Comparison of ENCODE assay signal across 20 cellular contexts in the genomic region with DNA sequence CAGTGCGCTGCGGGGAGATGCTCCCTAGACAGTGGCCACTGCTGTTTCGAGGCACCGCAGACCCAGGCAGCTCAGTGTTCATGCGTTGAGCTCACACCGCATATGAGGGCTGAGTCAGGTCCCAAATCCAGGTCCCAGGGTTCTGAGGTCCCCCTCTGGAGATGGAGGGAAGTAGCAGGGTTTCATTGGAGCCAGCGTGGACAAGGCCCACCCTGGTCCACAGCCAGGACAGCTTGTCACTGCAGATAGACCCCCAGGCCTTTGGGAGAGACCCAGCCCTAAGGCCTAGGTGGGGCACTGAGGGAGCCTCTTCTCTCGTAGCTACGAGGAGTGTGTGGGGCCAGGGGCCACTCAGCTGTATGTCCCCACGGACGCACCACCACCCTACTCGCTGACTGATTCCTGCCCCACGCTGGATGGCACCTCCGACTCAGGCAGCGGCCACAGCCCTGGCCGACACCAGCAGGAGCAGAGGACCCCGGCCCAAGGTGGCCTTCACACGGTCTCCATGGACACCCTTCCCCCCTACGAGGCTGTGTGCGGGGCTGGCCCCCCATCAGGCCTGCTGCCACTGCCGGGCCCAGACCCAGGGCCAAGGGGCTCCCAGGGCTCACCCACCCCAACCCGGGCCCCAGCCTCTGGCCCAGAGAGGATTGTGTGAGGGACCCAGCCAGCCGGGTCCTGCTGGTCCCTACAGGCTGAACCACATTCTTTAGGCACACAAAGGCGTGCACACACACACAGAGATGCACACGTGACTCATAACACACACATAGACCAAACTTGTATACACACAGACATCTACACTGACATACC. TPM values are rescaled to one million over a fixed set of nuclear protein-coding genes. Genes with fewer than 3 reads are reported as not detected.
DNase-seq lines count a peak whose midpoint lies in the region; ATAC-seq and TF ChIP-seq lines count a peak whose summit lies in the region.
"Had no signal": no experiment of that assay in that cellular context is flagged by ENCODE, and none has a peak within 500 bp of the region (broad histone marks: within the 10 kb centered on the region; RNA-seq: fewer than 3 reads in every experiment).

No MANE protein-coding gene starts in this region.

- no peak overlapping the region for H3K27ac ChIP-seq in PC-3 (ENCODE audit: low read length)
- peak overlapping the region; percentile 44 for H3K27ac ChIP-seq in smooth muscle cell (ENCODE audit: low read depth)
- H3K27ac ChIP-seq: colonic mucosa, gastroesophageal sphincter, HL-60, KMS-11, tibial nerve had no signal

- H3K4me1 Mint-ChIP-seq in activated CD4-positive, alpha-beta memory T cell treated with anti-CD3 and anti-CD28 coated beads for 36 hours (ENCODE audit: low read depth) = peaks cover 24% of the 10 kb centered on the region
- H3K4me1 Mint-ChIP-seq in activated CD4-positive, alpha-beta memory T cell treated with anti-CD3 and anti-CD28 coated beads, Interleukin-2, amount 10 ng/mL, durations not matched to agents 7 days and 5 days = peaks cover 52% of the 10 kb centered on the region

- CTCF ChIA-PET in activated CD4-positive, alpha-beta memory T cell treated with anti-CD3 and anti-CD28 coated beads for 36 hours (lab: Charles Lee) = interaction anchor here (1.0 to 5.8 kb wide), 4 partner anchors 42 to 128 kb away, joined by 3 to 73 read pairs (median 12); no protein-coding TSS in a partner anchor
- CTCF ChIA-PET in activated CD4-positive, alpha-beta memory T cell treated with anti-CD3 and anti-CD28 coated beads, Interleukin-2, amount 10 ng/mL, durations not matched to agents 7 days and 5 days (lab: Charles Lee) = interaction anchor here (1.3 to 2.4 kb wide), 5 partner anchors 35 to 109 kb away, joined by 3 to 15 read pairs (median 5); no protein-coding TSS in a partner anchor
- CTCF ChIA-PET in PC-3 (lab: Charles Lee) = no interaction called here

- H3K27me3 ChIP-seq in PC-3 (ENCODE audit: low read length) = no peaks in the 10 kb centered on the region
- H3K27me3 ChIP-seq in smooth muscle cell (ENCODE audit: low read depth) = no peaks in the 10 kb centered on the region
- H3K27me3 ChIP-seq: colonic mucosa had no signal

- ATAC-seq in PC-3 (no peak; the same call in 1 of the 2 replicates), HG02571 (IDR thresholded peaks at IDR 0.05; ENCODE audit: unreplicated experiment) (no peak)
- ATAC-seq: gastroesophageal sphincter had no signal

- no peaks in the 10 kb centered on the region for H3K9me3 Mint-ChIP-seq in activated CD4-positive, alpha-beta memory T cell treated with anti-CD3 and anti-CD28 coated beads for 36 hours
- H3K9me3 Mint-ChIP-seq in activated CD4-positive, alpha-beta memory T cell treated with anti-CD3 and anti-CD28 coated beads, Interleukin-2, amount 10 ng/mL, durations not matched to agents 7 days and 5 days = no peaks in the 10 kb centered on the region
- H3K9me3 Mint-ChIP-seq: activated naive CD4-positive, alpha-beta T cell treated with anti-CD3 and anti-CD28 coated beads for 36 hours; naive B cell had no signal

- no peaks in the 10 kb centered on the region for H3K36me3 Mint-ChIP-seq in activated CD4-positive, alpha-beta memory T cell treated with anti-CD3 and anti-CD28 coated beads for 36 hours
- no peaks in the 10 kb centered on the region for H3K36me3 Mint-ChIP-seq in activated CD4-positive, alpha-beta memory T cell treated with anti-CD3 and anti-CD28 coated beads, Interleukin-2, amount 10 ng/mL, durations not matched to agents 7 days and 5 days (ENCODE audit: low read depth)
- H3K36me3 Mint-ChIP-seq: naive B cell had no signal

- POLR2A ChIA-PET in activated CD4-positive, alpha-beta memory T cell treated with anti-CD3 and anti-CD28 coated beads for 36 hours (lab: Charles Lee) = no interaction called here
- POLR2A ChIA-PET in activated CD4-positive, alpha-beta memory T cell treated with anti-CD3 and anti-CD28 coated beads, Interleukin-2, amount 10 ng/mL, durations not matched to agents 7 days and 5 days (lab: Charles Lee) = interaction anchor here (1.8 to 2.1 kb wide), 2 partner anchors 42 to 71 kb away, joined by 7 to 9 read pairs; partner anchors contain the start of gene CKLF
- POLR2A ChIA-PET in PC-3 (lab: Charles Lee; ENCODE audit: unreplicated experiment) = interaction anchor here (0.6 kb wide), 1 partner anchor 73 kb away, joined by 7 read pairs; no protein-coding TSS in a partner anchor

- H3K4me2 ChIP-seq in PC-3 (ENCODE audit: low read length) (peak overlapping the region; percentile 22; the same call in 1 of the 2 replicates), smooth muscle cell (no peak overlapping the region)
- H3K4me2 ChIP-seq: KMS-11 had no signal

- H3K79me2 ChIP-seq in PC-3 (ENCODE audit: low read length) (no peaks in the 10 kb centered on the region), smooth muscle cell (ENCODE audit: low read depth) (no peaks in the 10 kb centered on the region)

- intact Hi-C loops in activated CD4-positive, alpha-beta memory T cell treated with anti-CD3 and anti-CD28 coated beads for 36 hours (cut with micrococcal nuclease) = no loop called here
- intact Hi-C loops in PC-3 (cut with micrococcal nuclease) = loop anchor here (5.0 kb wide), 1 partner anchor 123 kb away; no protein-coding TSS in a partner anchor

- no peak overlapping the region for H2AFZ ChIP-seq in PC-3 (ENCODE audit: low read length)
- H2AFZ ChIP-seq in smooth muscle cell (ENCODE audit: low read depth) = no peak overlapping the region

- H3K4me1 ChIP-seq in PC-3 (ENCODE audit: insufficient read depth, low read length) (peaks cover 26% of the 10 kb centered on the region), smooth muscle cell (ENCODE audit: low read depth) (no peaks in the 10 kb centered on the region)
- H3K4me1 ChIP-seq: colonic mucosa had no signal

- peak; percentile 6 for DNase-seq in activated CD4-positive, alpha-beta memory T cell treated with anti-CD3 and anti-CD28 coated beads for 36 hours
- DNase-seq in activated CD4-positive, alpha-beta memory T cell treated with anti-CD3 and anti-CD28 coated beads, Interleukin-2, amount 10 ng/mL, durations not matched to agents 7 days and 5 days = no peak
- DNase-seq in PC-3 = peak; percentile 38
- DNase-seq in islet precursor cell = peak; percentile 43
- no peak for DNase-seq in smooth muscle cell (lab: John Stamatoyannopoulos, UW; ENCODE audit: unreplicated experiment)
- DNase-seq in stimulated activated CD4-positive, alpha-beta T cell treated with anti-CD3 and anti-CD28 coated beads, Interleukin-2, amount 100 ng/mL, for 24 hours = no peak
- no peak for DNase-seq in NCI-H345 (lab: John Stamatoyannopoulos, UW)
- DNase-seq: activated naive CD4-positive, alpha-beta T cell treated with anti-CD3 and anti-CD28 coated beads for 36 hours; C1 segment of cervical spinal cord; colonic mucosa; naive B cell; NCI-H1105; NCI-H2171; NCI-H774; small intestine had no signal

- H3K9me3 ChIP-seq in PC-3 (ENCODE audit: low read length) (no peaks in the 10 kb centered on the region), smooth muscle cell (replicated peaks; ENCODE audit: low read depth) (no peaks in the 10 kb centered on the region)
- H3K9me3 ChIP-seq: colonic mucosa, gastroesophageal sphincter, tibial nerve had no signal

- H3K9me2 ChIP-seq in PC-3 (replicated peaks; ENCODE audit: low read length) = no peaks in the 10 kb centered on the region

- H3K9ac ChIP-seq in PC-3 (ENCODE audit: low read length) (no peak overlapping the region), smooth muscle cell (ENCODE audit: low read depth) (no peak overlapping the region)
- H3K9ac ChIP-seq: KMS-11 had no signal

- H3K36me3 ChIP-seq in PC-3 (ENCODE audit: low read depth, low read length) = no peaks in the 10 kb centered on the region; the same call in 1 of the 2 replicates
- no peaks in the 10 kb centered on the region for H3K36me3 ChIP-seq in smooth muscle cell (ENCODE audit: low read depth)
- H3K36me3 ChIP-seq: colonic mucosa, gastroesophageal sphincter, tibial nerve had no signal

- H3K4me3 ChIP-seq in PC-3 (ENCODE audit: low read length) = no peak overlapping the region
- no peak overlapping the region for H3K4me3 ChIP-seq in smooth muscle cell
- H3K4me3 ChIP-seq: colonic mucosa, gastroesophageal sphincter had no signal

- WGBS in smooth muscle cell (ENCODE audit: low lambda C conversion rate) = 88% methylated on average over 25 of the region's 25 CpGs

- no TSS peak for BruUV-seq in PC-3 (replicated peaks; lab: Mats Ljungman, UMichigan)

- H3K27ac Mint-ChIP-seq in activated CD4-positive, alpha-beta memory T cell treated with anti-CD3 and anti-CD28 coated beads for 36 hours = no peak overlapping the region
- H3K27ac Mint-ChIP-seq in activated CD4-positive, alpha-beta memory T cell treated with anti-CD3 and anti-CD28 coated beads, Interleukin-2, amount 10 ng/mL, durations not matched to agents 7 days and 5 days = no peak overlapping the region
- H3K27ac Mint-ChIP-seq: activated naive CD4-positive, alpha-beta T cell treated with anti-CD3 and anti-CD28 coated beads for 36 hours had no signal

- H3F3A ChIP-seq in PC-3 (ENCODE audit: low read length, unreplicated experiment) = no peaks in the 10 kb centered on the region
- no peaks in the 10 kb centered on the region for H3F3A ChIP-seq in smooth muscle cell (ENCODE audit: low read depth)

- H4K20me1 ChIP-seq in PC-3 (ENCODE audit: low read length) (no peaks in the 10 kb centered on the region), smooth muscle cell (ENCODE audit: low read depth) (no peaks in the 10 kb centered on the region)

- no peak overlapping the region for H3K4me3 Mint-ChIP-seq in activated CD4-positive, alpha-beta memory T cell treated with anti-CD3 and anti-CD28 coated beads for 36 hours
- no peak overlapping the region for H3K4me3 Mint-ChIP-seq in activated CD4-positive, alpha-beta memory T cell treated with anti-CD3 and anti-CD28 coated beads, Interleukin-2, amount 10 ng/mL, durations not matched to agents 7 days and 5 days
- H3K4me3 Mint-ChIP-seq: activated naive CD4-positive, alpha-beta T cell treated with anti-CD3 and anti-CD28 coated beads for 36 hours had no signal

- no peak for TF ChIP-seq CTCF in PC-3 (conservative IDR thresholded peaks at IDR 0.05; ENCODE audit: low read depth, low read length)
- TF ChIP-seq CTCF in smooth muscle cell (IDR thresholded peaks at IDR 0.05; ENCODE audit: borderline replicate concordance, insufficient read depth, poor library complexity, severe bottlenecking) = no peak

- no peaks in the 10 kb centered on the region for H3K27me3 Mint-ChIP-seq in activated CD4-positive, alpha-beta memory T cell treated with anti-CD3 and anti-CD28 coated beads for 36 hours
- no peaks in the 10 kb centered on the region for H3K27me3 Mint-ChIP-seq in activated CD4-positive, alpha-beta memory T cell treated with anti-CD3 and anti-CD28 coated beads, Interleukin-2, amount 10 ng/mL, durations not matched to agents 7 days and 5 days

RNA-seq across cellular contexts. Expression of gene BEAN1, which starts 53.4 kb away (rescaled TPM):
- total RNA-seq in activated CD4-positive, alpha-beta memory T cell treated with anti-CD3 and anti-CD28 coated beads for 36 hours = not detected
- not detected for total RNA-seq in activated CD4-positive, alpha-beta memory T cell treated with anti-CD3 and anti-CD28 coated beads, Interleukin-2, amount 10 ng/mL, durations not matched to agents 7 days and 5 days
- 1.9 and 2.2 TPM in 2 replicates for total RNA-seq in PC-3 (2014; rRNA removed)
- 0.81 and 0.94 TPM in 2 replicates for total RNA-seq in smooth muscle cell
- 2.2 and 4.9 TPM in 2 replicates for polyA plus RNA-seq in smooth muscle cell
- total RNA-seq: activated naive CD4-positive, alpha-beta T cell treated with anti-CD3 and anti-CD28 coated beads for 36 hours had no signal

Comparison
In these comparisons a context has a peak if more than half of its experiments do, and no peak if none do; other contexts are left out.
1. DNase-seq: peak in activated CD4-positive, alpha-beta memory T cell treated with anti-CD3 and anti-CD28 coated beads for 36 hours (single experiment), PC-3 (single experiment) and islet precursor cell (single experiment); none in activated CD4-positive, alpha-beta memory T cell treated with anti-CD3 and anti-CD28 coated beads, Interleukin-2, amount 10 ng/mL, durations not matched to agents 7 days and 5 days (single experiment), smooth muscle cell (single experiment), stimulated activated CD4-positive, alpha-beta T cell treated with anti-CD3 and anti-CD28 coated beads, Interleukin-2, amount 100 ng/mL, for 24 hours (0 of 2) and NCI-H345 (single experiment).